15 cellular contexts compared by ENCODE assay signal in the genomic region with DNA sequence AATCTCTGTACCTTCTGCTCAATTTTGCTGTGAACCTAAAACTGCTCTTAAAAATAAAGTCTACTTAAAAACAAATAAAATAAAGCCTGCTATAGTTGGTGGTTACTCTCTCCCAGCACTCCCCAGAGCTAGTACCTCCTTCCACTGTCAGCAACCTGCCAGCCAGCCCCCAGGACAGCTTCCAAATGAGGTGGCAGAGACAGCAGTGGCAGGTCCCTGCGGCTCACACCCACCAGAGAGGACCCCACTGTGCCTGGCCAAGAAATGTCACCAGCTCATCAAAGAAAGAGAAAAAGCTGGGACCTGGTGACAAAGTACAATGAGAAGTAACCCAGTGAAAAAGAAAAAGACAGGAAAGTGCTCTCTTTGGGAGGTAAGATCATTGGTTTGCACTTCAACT. TPM values are rescaled to one million over a fixed set of nuclear protein-coding genes. Genes with fewer than 3 reads are reported as not detected.
DNase-seq lines count a peak whose midpoint lies in the region; TF ChIP-seq lines count a peak whose summit lies in the region.
"Had no signal": no experiment of that assay in that cellular context is flagged by ENCODE, and none has a peak within 500 bp of the region (broad histone marks: within the 10 kb centered on the region; RNA-seq: fewer than 3 reads in every experiment).

No MANE protein-coding gene starts in this region.

- no peak overlapping the region for H3K4me3 ChIP-seq in CD8-positive, alpha-beta memory T cell (ENCODE audit: low read length)
- H3K4me3 ChIP-seq in subcutaneous abdominal adipose tissue (ENCODE audit: low read depth in 1 of 5, low read length in 5 of 5) (no peak overlapping the region), BE2C (ENCODE audit: low read depth, low read length) (no peak overlapping the region)

- peaks cover 4 to 11% (median 6%) of the 10 kb centered on the region in 5 donors for H3K9me3 Mint-ChIP-seq in CD8-positive, alpha-beta memory T cell

- DNase-seq in CD8-positive, alpha-beta memory T cell = no peak
- DNase-seq in amniotic stem cell (lab: John Stamatoyannopoulos, UW) (no peak), BE2C (no peak), NCI-H526 treated with DMSO at 0.1 percent for 48 hours (lab: John Stamatoyannopoulos, UW) (no peak)
- DNase-seq: CD4-positive, alpha-beta memory T cell; Karpas-422; MM.1S; NCI-H1105; NCI-H1694 treated with DMSO at 0.1 percent for 48 hours; NCI-H345; PC-3 had no signal

- H3K4me1 Mint-ChIP-seq in CD8-positive, alpha-beta memory T cell = peaks cover 61 to 91% (median 83%) of the 10 kb centered on the region in 3 donors

- peak overlapping the region in 6 of 8 donors; percentile 19 to 70 (median 49) for H3K27ac Mint-ChIP-seq in CD8-positive, alpha-beta memory T cell
- H3K27ac Mint-ChIP-seq: B cell had no signal

- H3K9me3 ChIP-seq in CD8-positive, alpha-beta memory T cell (ENCODE audit: low read length) = no peaks in the 10 kb centered on the region
- H3K9me3 ChIP-seq in subcutaneous abdominal adipose tissue (ENCODE audit: control insufficient read depth in 5 of 5, low read length in 5 of 5) = no peaks in the 10 kb centered on the region
- peaks cover 3% of the 10 kb centered on the region; the same call in 1 of the 2 replicates for H3K9me3 ChIP-seq in BE2C

- peaks cover 15% of the 10 kb centered on the region for H3K4me1 ChIP-seq in CD8-positive, alpha-beta memory T cell (ENCODE audit: insufficient read depth, low read length)
- H3K4me1 ChIP-seq in subcutaneous abdominal adipose tissue (ENCODE audit: control insufficient read depth in 5 of 5, insufficient read depth in 5 of 5, low read length in 5 of 5) (peaks cover 4 to 62% (median 53%) of the 10 kb centered on the region in 5 donors), BE2C (no peaks in the 10 kb centered on the region)

- POLR2A ChIA-PET in CD8-positive, alpha-beta memory T cell (lab: Charles Lee) = interaction anchor here (1.4 kb wide), 1 partner anchor 11 kb away, joined by 4 read pairs; no protein-coding TSS in a partner anchor

- H3K27ac ChIP-seq in CD8-positive, alpha-beta memory T cell (ENCODE audit: low read depth, low read length) = no peak overlapping the region
- H3K27ac ChIP-seq in angular gyrus (ENCODE audit: low read depth, low read length) = peak overlapping the region; percentile 53
- H3K27ac ChIP-seq in layer of hippocampus (ENCODE audit: low read depth, low read length) = peak overlapping the region; percentile 30
- H3K27ac ChIP-seq in subcutaneous abdominal adipose tissue (ENCODE audit: low read depth, low read length) = peak overlapping the region; percentile 61

- peaks cover 34% of the 10 kb centered on the region for H3K36me3 ChIP-seq in CD8-positive, alpha-beta memory T cell (ENCODE audit: insufficient read depth, low read length)
- H3K36me3 ChIP-seq in subcutaneous abdominal adipose tissue (ENCODE audit: control insufficient read depth in 5 of 5, insufficient read depth in 5 of 5, low read length in 5 of 5) = peaks cover 23 to 61% (median 46%) of the 10 kb centered on the region in 5 donors
- H3K36me3 ChIP-seq in BE2C = peaks cover 33% of the 10 kb centered on the region

- no peak overlapping the region for H3K9ac ChIP-seq in subcutaneous abdominal adipose tissue (ENCODE audit: low read length in 5 of 5)

- peak overlapping the region in 1 of 7 donors; percentile 44 for H3K4me3 Mint-ChIP-seq in CD8-positive, alpha-beta memory T cell
- H3K4me3 Mint-ChIP-seq: B cell; CD4-positive, alpha-beta memory T cell had no signal

- peaks cover 54 to 96% (median 60%) of the 10 kb centered on the region in 3 donors for H3K36me3 Mint-ChIP-seq in CD8-positive, alpha-beta memory T cell

- CTCF ChIA-PET in CD8-positive, alpha-beta memory T cell (lab: Charles Lee) = no interaction called here

- no peaks in the 10 kb centered on the region for H3K27me3 Mint-ChIP-seq in CD8-positive, alpha-beta memory T cell
- H3K27me3 Mint-ChIP-seq: B cell; CD4-positive, alpha-beta memory T cell had no signal

- no peak for TF ChIP-seq CTCF in BE2C (IDR thresholded peaks at IDR 0.05; ENCODE audit: low read depth, low read length)

- no peaks in the 10 kb centered on the region for H3K27me3 ChIP-seq in CD8-positive, alpha-beta memory T cell (ENCODE audit: insufficient read depth, low read length, poor library complexity, severe bottlenecking)
- H3K27me3 ChIP-seq in layer of hippocampus (ENCODE audit: control insufficient read depth, insufficient read depth, low read length) = no peaks in the 10 kb centered on the region
- no peaks in the 10 kb centered on the region for H3K27me3 ChIP-seq in subcutaneous abdominal adipose tissue (ENCODE audit: control insufficient read depth in 5 of 5, insufficient read depth in 4 of 5, low read length in 5 of 5)
- H3K27me3 ChIP-seq in BE2C = no peaks in the 10 kb centered on the region

RNA-seq across cellular contexts. Expression of gene APMAP, which starts 15.2 kb away (rescaled TPM):
- total RNA-seq in CD8-positive, alpha-beta memory T cell = 10 to 100 TPM; 82.5 to 83.6 TPM
- 228 TPM for polyA plus RNA-seq in CD8-positive, alpha-beta memory T cell
- 120 TPM for polyA plus RNA-seq in BE2C (2012; ENCODE audit: insufficient read depth, insufficient read length, low read depth)

RNA-seq across cellular contexts. Expression of gene CST7, which starts 28.3 kb away (rescaled TPM):
- total RNA-seq in CD8-positive, alpha-beta memory T cell = 100 to 1,000 TPM; 124 to 131 TPM
- polyA plus RNA-seq in CD8-positive, alpha-beta memory T cell = 889 TPM
- polyA plus RNA-seq in BE2C (2012; ENCODE audit: insufficient read depth, insufficient read length, low read depth) = not detected
- total RNA-seq: PC-3 had no signal
